In genomic region chr9:14349141-14349817, GRCh38 we compare ENCODE assay signal across 11 cellular contexts. TPM values are rescaled to one million over a fixed set of nuclear protein-coding genes. Genes with fewer than 3 reads are reported as not detected.
DNase-seq lines count a peak whose midpoint lies in the region; ATAC-seq, FAIRE-seq and TF ChIP-seq lines count a peak whose summit lies in the region.
"Had no signal": no experiment of that assay in that cellular context is flagged by ENCODE, and none has a peak within 500 bp of the region (broad histone marks: within the 10 kb centered on the region; RNA-seq: fewer than 3 reads in every experiment).

No MANE protein-coding gene starts in this region.

- intact Hi-C loops in colonic mucosa (cut with DNase I): no loop called here

- H3K4me3 ChIP-seq in colonic mucosa: peak overlapping the region; percentile 30

- TF ChIP-seq CTCF in colonic mucosa (IDR thresholded peaks at IDR 0.05): no peak

- peak overlapping the region; percentile 36 to 51 for H3K9ac ChIP-seq in colonic mucosa (ENCODE audit: low read depth in 2 of 2, low read length in 2 of 2)

- peaks cover 64% of the 10 kb centered on the region for H3K27me3 ChIP-seq in colonic mucosa

- H3K4me1 ChIP-seq in colonic mucosa: peaks cover 16% of the 10 kb centered on the region

- ATAC-seq in HG02610 (IDR thresholded peaks at IDR 0.05; ENCODE audit: unreplicated experiment): no peak
- ATAC-seq: HCT116 had no signal

- no peak overlapping the region for H3K27ac ChIP-seq in colonic mucosa

- DNase-seq in NCI-H1092 (lab: John Stamatoyannopoulos, UW) (peak; percentile 52), NCI-H1092 treated with DMSO at 0.1 percent for 48 hours (lab: John Stamatoyannopoulos, UW) (no peak), colonic mucosa (no peak), lung microvascular endothelial cell (ENCODE audit: low read depth in 2 of 2) (peak; percentile 14 to 57), superior temporal gyrus (ENCODE audit: extremely low spot score) (peak; percentile 63), DMS114 treated with DMSO at 0.1 percent for 48 hours (lab: John Stamatoyannopoulos, UW; ENCODE audit: unreplicated experiment) (no peak), GM12892 (ENCODE audit: insufficient read length) (no peak)
- DNase-seq: activated CD4-positive, alpha-beta T cell treated with anti-CD3 and anti-CD28 coated beads, Interleukin-2, amount 50 U/mL, for 48 hours had no signal

- H3K36me3 ChIP-seq in colonic mucosa: no peaks in the 10 kb centered on the region

- no peak for FAIRE-seq in GM12892 (lab: Jason Lieb, UNC)
- FAIRE-seq: A204.1 had no signal

- H3K9me3 ChIP-seq in colonic mucosa: no peaks in the 10 kb centered on the region

- no peak for TF ChIP-seq POLR2A in GM12892 (IDR thresholded peaks at IDR 0.05; ENCODE audit: low read depth, low read length)

RNA-seq across cellular contexts. Expression of gene NFIB, which starts 35.3 kb away (rescaled TPM):
- 10 to 100 TPM; 53.0 to 54.0 TPM for total RNA-seq in colonic mucosa
- total RNA-seq in lung microvascular endothelial cell: 111 and 164 TPM in 2 replicates
- not detected for polyA plus RNA-seq in GM12892 (2012; ENCODE audit: missing spikeins)

Comparison
In these comparisons a context has a peak if more than half of its experiments do, and no peak if none do; other contexts are left out.
1. DNase-seq: peak in NCI-H1092 (single experiment), lung microvascular endothelial cell (2 of 2) and superior temporal gyrus (single experiment); none in NCI-H1092 treated with DMSO at 0.1 percent for 48 hours (single experiment), colonic mucosa (single experiment), DMS114 treated with DMSO at 0.1 percent for 48 hours (single experiment) and GM12892 (single experiment).